24 cellular contexts compared by ENCODE assay signal in genomic region chr18:6743988-6744387, GRCh38. TPM values are rescaled to one million over a fixed set of nuclear protein-coding genes. Genes with fewer than 3 reads are reported as not detected.
DNase-seq lines count a peak whose midpoint lies in the region; ATAC-seq, FAIRE-seq and TF ChIP-seq lines count a peak whose summit lies in the region.
"Had no signal": no experiment of that assay in that cellular context is flagged by ENCODE, and none has a peak within 500 bp of the region (broad histone marks: within the 10 kb centered on the region; RNA-seq: fewer than 3 reads in every experiment).

No MANE protein-coding gene starts in this region.

- TF ChIP-seq RAD21 in IMR-90 (IDR thresholded peaks at IDR 0.05; ENCODE audit: low read length): no peak

- H3K14ac ChIP-seq in IMR-90 (replicated peaks; ENCODE audit: low read depth, low read length): no peak overlapping the region

- H3K27me3 ChIP-seq in IMR-90 (ENCODE audit: control insufficient read depth, insufficient read depth, low read length): no peaks in the 10 kb centered on the region
- H3K27me3 ChIP-seq: BLaER1 had no signal

- no peaks in the 10 kb centered on the region for H4K20me1 ChIP-seq in IMR-90 (ENCODE audit: insufficient read depth, low read length)
- H4K20me1 ChIP-seq: BLaER1 had no signal

- no peaks in the 10 kb centered on the region for H3K9me3 ChIP-seq in IMR-90 (ENCODE audit: control insufficient read depth, insufficient read depth, low read length)
- H3K9me3 ChIP-seq: BLaER1, Caco-2, HAP-1 had no signal

- no peak overlapping the region for H3K4me3 Mint-ChIP-seq in mesothelial cell of epicardium
- H3K4me3 Mint-ChIP-seq in type B pancreatic cell: peak overlapping the region; percentile 1
- H3K4me3 Mint-ChIP-seq: CD4-positive, alpha-beta memory T cell; IgD-negative memory B cell had no signal

- no peak overlapping the region for H4K5ac ChIP-seq in IMR-90 (ENCODE audit: low read depth, low read length)

- H2BK20ac ChIP-seq in IMR-90 (ENCODE audit: low read depth, low read length): no peak overlapping the region

- no peak for ATAC-seq in IMR-90 (ENCODE audit: low read depth)

- H3K27ac Mint-ChIP-seq in mesothelial cell of epicardium: peak overlapping the region; percentile 44
- H3K27ac Mint-ChIP-seq in type B pancreatic cell: no peak overlapping the region
- H3K27ac Mint-ChIP-seq: CD4-positive, alpha-beta memory T cell; IgD-negative memory B cell had no signal

- peaks cover 3% of the 10 kb centered on the region; the same call in 1 of the 2 replicates for H3K36me3 ChIP-seq in IMR-90 (ENCODE audit: control insufficient read depth, insufficient read depth, low read length)
- H3K36me3 ChIP-seq: BLaER1, HAP-1 had no signal

- peak overlapping the region; percentile 4; the same call in 1 of the 2 replicates for H2BK120ac ChIP-seq in IMR-90 (ENCODE audit: low read depth, low read length)

- BruUV-seq in IMR-90 (replicated peaks; lab: Mats Ljungman, UMichigan): no TSS peak

- H3K56ac ChIP-seq in IMR-90 (ENCODE audit: extremely low read depth, insufficient read depth, low read length): no peak overlapping the region

- H3K36me3 Mint-ChIP-seq in mesothelial cell of epicardium (peaks cover 17% of the 10 kb centered on the region), type B pancreatic cell (peaks cover 29% of the 10 kb centered on the region)
- H3K36me3 Mint-ChIP-seq: CD4-positive, alpha-beta memory T cell; IgD-negative memory B cell had no signal

- no peak for TF ChIP-seq POLR2A in IMR-90 (IDR thresholded peaks at IDR 0.05; ENCODE audit: low read depth, low read length)

- H3K23ac ChIP-seq in IMR-90 (ENCODE audit: low read depth, low read length): no peak overlapping the region

- POLR2A ChIA-PET in IMR-90 (lab: Charles Lee; ENCODE audit: unreplicated experiment): interaction anchor here (1.1 kb wide), 1 partner anchor 26 kb away, joined by 3 read pairs; no protein-coding TSS in a partner anchor

- no peaks in the 10 kb centered on the region for H3K27me3 Mint-ChIP-seq in mesothelial cell of epicardium (ENCODE audit: low read depth)
- peaks cover 4% of the 10 kb centered on the region for H3K27me3 Mint-ChIP-seq in type B pancreatic cell
- H3K27me3 Mint-ChIP-seq: CD4-positive, alpha-beta memory T cell; IgD-negative memory B cell had no signal

- H2AFZ ChIP-seq in IMR-90 (replicated peaks; ENCODE audit: low read length, poor library complexity): no peak overlapping the region
- H2AFZ ChIP-seq: GM23248, PC-9 had no signal

- H2AK9ac ChIP-seq in IMR-90 (replicated peaks; ENCODE audit: low read depth, low read length, poor library complexity): no peak overlapping the region

- H3K79me1 ChIP-seq in IMR-90 (ENCODE audit: low read depth in 1 of 2, low read length in 2 of 2): peaks cover 0 to 13% of the 10 kb centered on the region in 2 experiments; a peak in 1 of 4 replicates

- H3K4ac ChIP-seq in IMR-90 (ENCODE audit: low read depth, low read length): no peak overlapping the region

- H3K9me3 Mint-ChIP-seq in mesothelial cell of epicardium: peaks cover 7% of the 10 kb centered on the region
- no peaks in the 10 kb centered on the region for H3K9me3 Mint-ChIP-seq in type B pancreatic cell

- DNase-seq in IMR-90: no peak
- DNase-seq in mesothelial cell of epicardium (ENCODE audit: low spot score in 2 of 2, unreplicated experiment in 2 of 2): no peak
- no peak for DNase-seq in type B pancreatic cell (ENCODE audit: extremely low spot score, unreplicated experiment)
- no peak for DNase-seq in H4 (ENCODE audit: low spot score)
- no peak for DNase-seq in MV-4-11 (lab: John Stamatoyannopoulos, UW)
- no peak for DNase-seq in NCI-H748 treated with DMSO at 0.1 percent for 48 hours (lab: John Stamatoyannopoulos, UW)
- DNase-seq: Caco-2; CD4-positive, alpha-beta memory T cell; DMS 273 treated with DMSO at 0.1 percent for 48 hours; GM23248; NCI-H1417 treated with DMSO at 0.1 percent for 48 hours; NCI-H187; NCI-H2107; NCI-H446 treated with DMSO at 0.1 percent for 48 hours; PC-9; RPMI8226; SHP77; SW 1271 had no signal

- peaks cover 26% of the 10 kb centered on the region for H3K4me1 ChIP-seq in IMR-90 (ENCODE audit: control insufficient read depth, insufficient read depth, low read length)
- H3K4me1 ChIP-seq: BLaER1, HAP-1 had no signal

- TF ChIP-seq CTCF in IMR-90 (conservative IDR thresholded peaks at IDR 0.05; ENCODE audit: low read depth, low read length) (no peak), mesothelial cell of epicardium (IDR thresholded peaks at IDR 0.05; ENCODE audit: unreplicated experiment) (no peak), type B pancreatic cell (conservative IDR thresholded peaks at IDR 0.05) (no peak)

- intact Hi-C loops in IMR-90 (cut with micrococcal nuclease): no loop called here

- H3K18ac ChIP-seq in IMR-90 (ENCODE audit: low read depth, low read length): no peak overlapping the region; the same call in 1 of the 2 replicates

- WGBS in IMR-90 (ENCODE audit: extremely low coverage in 2 of 2, insufficient read length in 1 of 2), 2 experiments: 76% methylated on average over 3 of the region's 5 CpGs; no CpG with 5 or more reads in 1 of the 2 experiments

- peaks cover 6% of the 10 kb centered on the region for H3K9me1 ChIP-seq in IMR-90 (ENCODE audit: insufficient read depth, low read length)

- H4K8ac ChIP-seq in IMR-90 (ENCODE audit: low read depth in 2 of 2, low read length in 2 of 2): no peak overlapping the region

- peak overlapping the region; percentile 57; the same call in 1 of the 2 replicates for H2AK5ac ChIP-seq in IMR-90 (ENCODE audit: low read depth, low read length)

- no peak overlapping the region for H4K91ac ChIP-seq in IMR-90 (ENCODE audit: insufficient read depth, low read depth, low read length)

- dilution Hi-C loops in IMR-90 (cut with HindIII; ENCODE audit: low sequenced_read_pairs, unreplicated experiment): no loop called here

- H3K4me2 ChIP-seq in IMR-90 (ENCODE audit: low read depth, low read length): no peak overlapping the region
- H3K4me2 ChIP-seq: BLaER1, PC-9 had no signal

- H3K4me1 Mint-ChIP-seq in mesothelial cell of epicardium (peaks cover 67% of the 10 kb centered on the region), type B pancreatic cell (ENCODE audit: unreplicated experiment) (peaks cover 32% of the 10 kb centered on the region)
- H3K4me1 Mint-ChIP-seq: CD4-positive, alpha-beta memory T cell; IgD-negative memory B cell had no signal

- in situ Hi-C loops in IMR-90 (cut with MboI; ENCODE audit: low sequenced_read_pairs): no loop called here

- H3K4me3 ChIP-seq in IMR-90 (ENCODE audit: insufficient read depth, low read depth, low read length): no peak overlapping the region
- H3K4me3 ChIP-seq: BLaER1, GM23248, HAP-1, PC-9, SK-N-MC had no signal

- peak; percentile 91 for FAIRE-seq in TTC549 (lab: Jason Lieb, UNC)
- FAIRE-seq: GM12891 had no signal

- CTCF ChIA-PET in IMR-90 (lab: Yijun Ruan, JAX): interaction anchor here (0.9 to 1.6 kb wide), 2 partner anchors 51 to 187 kb away, joined by 3 to 4 read pairs; no protein-coding TSS in a partner anchor

- H2BK15ac ChIP-seq in IMR-90 (ENCODE audit: low read depth, low read length): no peak overlapping the region

- no peak overlapping the region for H2BK5ac ChIP-seq in IMR-90 (ENCODE audit: low read depth, low read length, poor library complexity, severe bottlenecking)

- no peak overlapping the region for H3K9ac ChIP-seq in IMR-90 (ENCODE audit: low read depth, low read length)
- H3K9ac ChIP-seq: BLaER1, GM23248 had no signal

- H3K27ac ChIP-seq in IMR-90 (ENCODE audit: insufficient read depth, low read length): no peak overlapping the region
- H3K27ac ChIP-seq: BLaER1, GM23248, PC-9, SK-N-MC had no signal

TF ChIP-seq in IMR-90, 13 proteins besides CTCF, POLR2A, EP300 and RAD21:
- TF ChIP-seq, protein P1, sequence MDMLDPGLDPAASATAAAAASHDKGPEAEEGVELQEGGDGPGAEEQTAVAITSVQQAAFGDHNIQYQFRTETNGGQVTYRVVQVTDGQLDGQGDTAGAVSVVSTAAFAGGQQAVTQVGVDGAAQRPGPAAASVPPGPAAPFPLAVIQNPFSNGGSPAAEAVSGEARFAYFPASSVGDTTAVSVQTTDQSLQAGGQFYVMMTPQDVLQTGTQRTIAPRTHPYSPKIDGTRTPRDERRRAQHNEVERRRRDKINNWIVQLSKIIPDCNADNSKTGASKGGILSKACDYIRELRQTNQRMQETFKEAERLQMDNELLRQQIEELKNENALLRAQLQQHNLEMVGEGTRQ (IDR thresholded peaks at IDR 0.05; ENCODE audit: low read depth, low read length): no peak
- TF ChIP-seq CEBPB (IDR thresholded peaks at IDR 0.05; ENCODE audit: low read depth, low read length) (no peak), SMC3 (IDR thresholded peaks at IDR 0.05; ENCODE audit: low read depth, low read length) (no peak)
TF ChIP-seq in IMR-90: peak in this region for 0.

RNA-seq across cellular contexts. Expression of gene ARHGAP28, which starts 14.5 kb away (rescaled TPM):
- total RNA-seq in IMR-90 (2012; rRNA removed) (2.8 and 3.8 TPM in 2 replicates), mesothelial cell of epicardium (153 to 161 TPM (median 159 TPM) in 3 replicates), type B pancreatic cell (ENCODE audit: low replicate concordance) (17.6 and 104 TPM in 2 replicates)
- polyA plus RNA-seq in IMR-90 (2012; rRNA removed): 1.3 and 1.8 TPM in 2 replicates
- polyA plus RNA-seq in IMR-90 (2012; cell fraction: cytosol; rRNA removed): 0.56 and 0.70 TPM in 2 replicates
- polyA plus RNA-seq in IMR-90 (2012; cell fraction: nucleus; rRNA removed; ENCODE audit: low replicate concordance): 0.33 and 3.3 TPM in 2 replicates
- 26.4 and 32.3 TPM in 2 replicates for total RNA-seq in H4 (2014; rRNA removed; shearing (Covaris generic))
- total RNA-seq: CD4-positive, alpha-beta memory T cell; GM23248; PC-9 had no signal
- polyA plus RNA-seq: CD4-positive, alpha-beta memory T cell; IgD-negative memory B cell had no signal
